Comparison of ENCODE assay signal across 1 cellular context in the genomic region with DNA sequence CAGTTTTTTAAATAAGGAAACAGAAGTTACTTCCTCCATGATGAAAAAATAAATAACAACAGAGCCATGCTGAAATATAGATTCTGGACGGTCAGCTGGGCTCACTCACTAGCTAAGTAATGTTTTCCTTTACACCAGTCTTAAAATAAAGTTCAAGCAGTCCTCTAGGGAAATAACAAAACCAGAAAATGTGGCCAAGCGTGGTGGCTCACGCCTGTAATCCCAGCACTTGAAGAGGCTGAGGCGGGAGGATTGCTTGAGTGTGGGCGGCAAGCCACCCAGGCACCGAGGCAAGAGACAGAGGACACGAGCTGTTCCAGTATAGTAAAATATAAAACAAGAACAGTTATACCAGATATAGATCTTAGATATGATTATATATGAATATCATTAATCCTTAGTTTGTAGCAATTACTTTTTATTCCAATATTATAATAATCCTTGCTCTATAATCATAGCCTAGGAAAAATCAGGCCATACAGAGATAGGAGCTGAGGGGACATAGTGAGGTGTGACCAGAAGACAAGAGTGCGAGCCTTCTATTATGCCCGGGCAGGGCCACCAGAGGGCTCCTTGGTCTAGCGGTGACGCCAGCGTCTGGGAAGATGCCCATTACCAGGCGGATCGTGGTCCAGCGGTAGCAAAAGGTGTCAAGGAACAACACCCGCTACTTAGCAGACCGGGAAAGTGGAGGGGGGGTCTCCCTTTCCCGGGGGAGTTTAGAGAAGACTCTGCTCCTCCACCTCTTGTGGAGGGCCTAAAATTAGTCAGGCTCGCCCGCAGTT.
A peak's percentile ranks its signal among the peaks of the same experiment; 100 is the strongest.
TF ChIP-seq lines count a peak whose summit lies in the region.

No MANE protein-coding gene starts in this region.

TF ChIP-seq in HepG2, 621 proteins besides CTCF, POLR2A, EP300 and RAD21:
- TF ChIP-seq, protein P1, sequence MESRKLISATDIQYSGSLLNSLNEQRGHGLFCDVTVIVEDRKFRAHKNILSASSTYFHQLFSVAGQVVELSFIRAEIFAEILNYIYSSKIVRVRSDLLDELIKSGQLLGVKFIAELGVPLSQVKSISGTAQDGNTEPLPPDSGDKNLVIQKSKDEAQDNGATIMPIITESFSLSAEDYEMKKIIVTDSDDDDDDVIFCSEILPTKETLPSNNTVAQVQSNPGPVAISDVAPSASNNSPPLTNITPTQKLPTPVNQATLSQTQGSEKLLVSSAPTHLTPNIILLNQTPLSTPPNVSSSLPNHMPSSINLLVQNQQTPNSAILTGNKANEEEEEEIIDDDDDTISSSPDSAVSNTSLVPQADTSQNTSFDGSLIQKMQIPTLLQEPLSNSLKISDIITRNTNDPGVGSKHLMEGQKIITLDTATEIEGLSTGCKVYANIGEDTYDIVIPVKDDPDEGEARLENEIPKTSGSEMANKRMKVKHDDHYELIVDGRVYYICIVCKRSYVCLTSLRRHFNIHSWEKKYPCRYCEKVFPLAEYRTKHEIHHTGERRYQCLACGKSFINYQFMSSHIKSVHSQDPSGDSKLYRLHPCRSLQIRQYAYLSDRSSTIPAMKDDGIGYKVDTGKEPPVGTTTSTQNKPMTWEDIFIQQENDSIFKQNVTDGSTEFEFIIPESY (CRISPR knock-in tag; IDR thresholded peaks at IDR 0.05) = peak; percentile 36; the same call in 1 of the 2 replicates
